ENCODE assay signal across 18 cellular contexts in the genomic region with DNA sequence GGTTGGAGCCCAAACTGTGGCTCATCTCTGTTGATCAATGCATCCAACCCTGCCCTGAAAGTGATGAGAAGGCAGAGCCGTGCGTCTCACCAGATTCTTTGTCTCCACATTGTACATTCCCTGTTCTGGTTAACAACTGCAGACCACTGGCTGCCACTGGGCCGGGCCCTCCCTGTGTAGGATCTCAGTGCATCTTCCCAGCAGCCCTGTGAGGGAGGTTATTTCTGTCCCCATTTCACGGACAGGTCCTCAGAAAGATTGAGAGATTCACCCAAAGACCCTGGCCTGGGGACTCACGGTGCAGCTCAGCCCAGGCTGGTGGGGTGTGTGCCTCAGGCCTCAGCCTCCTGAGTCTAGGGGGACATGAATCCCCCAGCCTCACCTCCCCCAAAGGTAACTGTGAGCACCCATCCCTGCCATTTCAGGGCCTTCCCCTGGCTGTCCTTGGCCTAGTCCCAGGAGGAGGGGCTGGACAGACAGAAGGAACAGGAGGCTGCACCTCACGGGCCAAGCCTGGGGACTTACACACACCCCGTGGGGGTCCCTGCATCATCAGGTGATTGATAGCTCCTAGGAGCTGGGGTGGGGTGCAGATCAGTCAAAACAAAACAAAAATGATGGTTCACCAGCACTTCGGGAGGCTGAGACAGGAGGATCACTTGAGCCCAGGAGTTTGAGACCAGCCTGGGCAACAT.
DNase-seq lines count a peak whose midpoint lies in the region; ATAC-seq and TF ChIP-seq lines count a peak whose summit lies in the region.
"Had no signal": no experiment of that assay in that cellular context is flagged by ENCODE, and none has a peak within 500 bp of the region (broad histone marks: within the 10 kb centered on the region; RNA-seq: fewer than 3 reads in every experiment).

No MANE protein-coding gene starts in this region.

- H3K23ac ChIP-seq in trophoblast cell (ENCODE audit: low read length) = no peak overlapping the region

- H3K9ac ChIP-seq in trophoblast cell (ENCODE audit: low read length) = no peak overlapping the region
- H3K9ac ChIP-seq: BLaER1, SK-N-SH had no signal

- H3K27me3 Mint-ChIP-seq in GM23338 (ENCODE audit: insufficient read depth, low read depth, poor library complexity) (peaks cover 17% of the 10 kb centered on the region), IgD-negative memory B cell (no peaks in the 10 kb centered on the region)

- H2BK5ac ChIP-seq in trophoblast cell (ENCODE audit: low read depth, low read length, poor library complexity) = no peak overlapping the region

- H4K20me1 ChIP-seq in GM23338 (replicated peaks; ENCODE audit: insufficient read depth) = no peaks in the 10 kb centered on the region
- H4K20me1 ChIP-seq: BLaER1 had no signal

- no peaks in the 10 kb centered on the region for H3K9me2 ChIP-seq in GM23338 (ENCODE audit: insufficient read depth)
- H3K9me2 ChIP-seq: SK-N-SH had no signal

- H3K27ac ChIP-seq in GM23338 (ENCODE audit: low read depth) = no peak overlapping the region
- H3K27ac ChIP-seq in trophoblast cell (ENCODE audit: low read depth, low read length) = no peak overlapping the region
- H3K27ac ChIP-seq: BLaER1, Peyer's patch had no signal

- H3K79me2 ChIP-seq in GM23338 (replicated peaks; ENCODE audit: insufficient read depth) = no peaks in the 10 kb centered on the region
- no peaks in the 10 kb centered on the region for H3K79me2 ChIP-seq in trophoblast cell (ENCODE audit: control insufficient read depth, insufficient read depth, low read length, poor library complexity)

- DNase-seq in GM23338 (ENCODE audit: low spot score) = no peak
- peak; percentile 45 for DNase-seq in mesenteric fat pad (ENCODE audit: low spot score)
- no peak for DNase-seq in trophoblast cell
- DNase-seq in SK-N-DZ (ENCODE audit: low spot score) = no peak
- no peak for DNase-seq in NCI-H1105 treated with DMSO at 0.1 percent for 48 hours (lab: John Stamatoyannopoulos, UW)
- no peak for DNase-seq in MV-4-11 (lab: John Stamatoyannopoulos, UW)
- DNase-seq: Calu3; CD8-positive, alpha-beta T cell; GF-D8; NCI-H1092; NCI-H146; NCI-H2081; NCI-H446 treated with DMSO at 0.1 percent for 48 hours; NK-92 treated with Interleukin-12 subunit alpha and Interleukin-12 subunit beta, amount 100 ng/mL, for 24 hours had no signal

- no peak overlapping the region for H3K4me3 ChIP-seq in GM23338
- H3K4me3 ChIP-seq in trophoblast cell (ENCODE audit: low read depth, low read length) = no peak overlapping the region
- H3K4me3 ChIP-seq: BLaER1, Peyer's patch had no signal

- H3K27me3 ChIP-seq in GM23338 (ENCODE audit: insufficient read depth) (no peaks in the 10 kb centered on the region), trophoblast cell (ENCODE audit: insufficient read depth, low read length) (no peaks in the 10 kb centered on the region)
- H3K27me3 ChIP-seq: BLaER1, Peyer's patch had no signal

- no peak overlapping the region for H2BK12ac ChIP-seq in trophoblast cell (ENCODE audit: low read length)

- H3K4ac ChIP-seq in trophoblast cell (ENCODE audit: low read depth, low read length) = no peak overlapping the region

- H3K36me3 ChIP-seq in GM23338 (ENCODE audit: insufficient read depth) = no peaks in the 10 kb centered on the region
- no peaks in the 10 kb centered on the region for H3K36me3 ChIP-seq in trophoblast cell (ENCODE audit: control insufficient read depth in 1 of 2, insufficient read depth in 2 of 2, low read length in 2 of 2)
- H3K36me3 ChIP-seq: BLaER1, Peyer's patch had no signal

- H2BK120ac ChIP-seq in trophoblast cell (ENCODE audit: insufficient read depth, low read length, poor library complexity) = no peak overlapping the region

- WGBS in trophoblast cell (ENCODE audit: extremely low coverage, insufficient coverage, insufficient read length) = no CpG with 5 or more reads among the region's 8 CpGs

- H4K91ac ChIP-seq in trophoblast cell (ENCODE audit: low read depth, low read length) = no peak overlapping the region

- no peak for ATAC-seq in GM23338
- ATAC-seq: CD8-positive, alpha-beta T cell had no signal

- no peak overlapping the region for H4K8ac ChIP-seq in trophoblast cell (ENCODE audit: low read depth, low read length)

- H2AFZ ChIP-seq in GM23338 (peak overlapping the region; percentile 43; the same call in 1 of the 2 replicates), trophoblast cell (ENCODE audit: insufficient read depth, low read length, poor library complexity) (no peak overlapping the region)

- H3K79me1 ChIP-seq in trophoblast cell (ENCODE audit: low read length) = no peaks in the 10 kb centered on the region

- H3K4me1 ChIP-seq in GM23338 (ENCODE audit: insufficient read depth) (no peaks in the 10 kb centered on the region), trophoblast cell (ENCODE audit: control insufficient read depth in 1 of 2, insufficient read depth in 2 of 2, low read length in 2 of 2) (no peaks in the 10 kb centered on the region)
- H3K4me1 ChIP-seq: BLaER1, Peyer's patch had no signal

- H3K27ac Mint-ChIP-seq in GM23338 (no peak overlapping the region), IgD-negative memory B cell (peak overlapping the region in 2 of 3 donors; percentile 62 to 64)
- H3K27ac Mint-ChIP-seq: CD8-positive, alpha-beta T cell had no signal

- H3K9me3 Mint-ChIP-seq in GM23338 = no peaks in the 10 kb centered on the region
- H3K9me3 Mint-ChIP-seq in IgD-negative memory B cell = no peaks in the 10 kb centered on the region
- H3K9me3 Mint-ChIP-seq: CD8-positive, alpha-beta T cell had no signal

- H3K4me2 ChIP-seq in GM23338 = no peak overlapping the region
- no peak overlapping the region for H3K4me2 ChIP-seq in trophoblast cell (ENCODE audit: low read length)
- H3K4me2 ChIP-seq: BLaER1, SK-N-SH had no signal

- no peaks in the 10 kb centered on the region for H3K36me3 Mint-ChIP-seq in GM23338 (ENCODE audit: low read depth)
- no peaks in the 10 kb centered on the region for H3K36me3 Mint-ChIP-seq in IgD-negative memory B cell
- H3K36me3 Mint-ChIP-seq: CD8-positive, alpha-beta T cell had no signal

- no peaks in the 10 kb centered on the region for H3F3A ChIP-seq in GM23338 (replicated peaks; ENCODE audit: low read depth)

- H3K14ac ChIP-seq in trophoblast cell (ENCODE audit: low read length) = no peak overlapping the region

- H3K4me3 Mint-ChIP-seq in GM23338 (no peak overlapping the region), IgD-negative memory B cell (no peak overlapping the region)
- H3K4me3 Mint-ChIP-seq: CD8-positive, alpha-beta T cell had no signal

- no peaks in the 10 kb centered on the region for H3K9me3 ChIP-seq in trophoblast cell (ENCODE audit: insufficient read depth, low read depth, low read length)
- H3K9me3 ChIP-seq: BLaER1, Peyer's patch, SK-N-SH had no signal

- H3K18ac ChIP-seq in trophoblast cell (ENCODE audit: low read length) = no peak overlapping the region

- H3K4me1 Mint-ChIP-seq in GM23338 (peaks cover 11% of the 10 kb centered on the region), IgD-negative memory B cell (peaks cover 0 to 2% (median 0%) of the 10 kb centered on the region in 3 donors)

- H4K12ac ChIP-seq in trophoblast cell (ENCODE audit: low read depth, low read length) = no peak overlapping the region

- TF ChIP-seq CTCF in GM23338 (conservative IDR thresholded peaks at IDR 0.05; ENCODE audit: low read depth in 2 of 2) = no peak

- peak overlapping the region; percentile 19 for H2AK5ac ChIP-seq in trophoblast cell (ENCODE audit: low read length)

TF ChIP-seq in GM23338, 12 proteins besides CTCF, POLR2A, EP300 and RAD21:
- no peak for TF ChIP-seq STAT1 (IDR thresholded peaks at IDR 0.05; ENCODE audit: unreplicated experiment)
- TF ChIP-seq, protein P1, sequence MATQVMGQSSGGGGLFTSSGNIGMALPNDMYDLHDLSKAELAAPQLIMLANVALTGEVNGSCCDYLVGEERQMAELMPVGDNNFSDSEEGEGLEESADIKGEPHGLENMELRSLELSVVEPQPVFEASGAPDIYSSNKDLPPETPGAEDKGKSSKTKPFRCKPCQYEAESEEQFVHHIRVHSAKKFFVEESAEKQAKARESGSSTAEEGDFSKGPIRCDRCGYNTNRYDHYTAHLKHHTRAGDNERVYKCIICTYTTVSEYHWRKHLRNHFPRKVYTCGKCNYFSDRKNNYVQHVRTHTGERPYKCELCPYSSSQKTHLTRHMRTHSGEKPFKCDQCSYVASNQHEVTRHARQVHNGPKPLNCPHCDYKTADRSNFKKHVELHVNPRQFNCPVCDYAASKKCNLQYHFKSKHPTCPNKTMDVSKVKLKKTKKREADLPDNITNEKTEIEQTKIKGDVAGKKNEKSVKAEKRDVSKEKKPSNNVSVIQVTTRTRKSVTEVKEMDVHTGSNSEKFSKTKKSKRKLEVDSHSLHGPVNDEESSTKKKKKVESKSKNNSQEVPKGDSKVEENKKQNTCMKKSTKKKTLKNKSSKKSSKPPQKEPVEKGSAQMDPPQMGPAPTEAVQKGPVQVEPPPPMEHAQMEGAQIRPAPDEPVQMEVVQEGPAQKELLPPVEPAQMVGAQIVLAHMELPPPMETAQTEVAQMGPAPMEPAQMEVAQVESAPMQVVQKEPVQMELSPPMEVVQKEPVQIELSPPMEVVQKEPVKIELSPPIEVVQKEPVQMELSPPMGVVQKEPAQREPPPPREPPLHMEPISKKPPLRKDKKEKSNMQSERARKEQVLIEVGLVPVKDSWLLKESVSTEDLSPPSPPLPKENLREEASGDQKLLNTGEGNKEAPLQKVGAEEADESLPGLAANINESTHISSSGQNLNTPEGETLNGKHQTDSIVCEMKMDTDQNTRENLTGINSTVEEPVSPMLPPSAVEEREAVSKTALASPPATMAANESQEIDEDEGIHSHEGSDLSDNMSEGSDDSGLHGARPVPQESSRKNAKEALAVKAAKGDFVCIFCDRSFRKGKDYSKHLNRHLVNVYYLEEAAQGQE (IDR thresholded peaks at IDR 0.05; ENCODE audit: unreplicated experiment) = no peak
- no peak for TF ChIP-seq JUNB (IDR thresholded peaks at IDR 0.05; ENCODE audit: unreplicated experiment)
- TF ChIP-seq CREB1 (CRISPR knock-in tag; IDR thresholded peaks at IDR 0.05; ENCODE audit: low read depth) = no peak
TF ChIP-seq in GM23338: peak in this region for 0.
